Comparison of ENCODE assay signal across 17 cellular contexts in the genomic region with DNA sequence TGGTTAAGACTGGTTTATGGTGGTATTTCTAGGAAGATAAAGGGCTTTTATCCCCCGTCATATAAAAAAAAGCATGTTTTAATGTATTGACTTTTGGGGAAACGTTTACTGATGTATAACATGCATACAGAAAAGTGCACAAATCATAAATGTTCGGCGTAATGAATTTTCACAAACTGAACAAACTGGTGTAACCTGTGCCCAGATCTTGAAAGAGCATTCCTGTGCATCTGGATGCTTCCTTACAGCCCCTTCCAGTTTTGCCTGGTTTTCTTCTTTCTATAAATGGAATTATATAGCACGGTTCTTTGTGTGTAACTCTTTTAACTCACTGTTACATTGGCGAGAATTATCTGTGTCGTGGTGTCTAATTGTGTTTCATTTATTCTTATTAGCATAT.
DNase-seq lines count a peak whose midpoint lies in the region; ATAC-seq, FAIRE-seq and TF ChIP-seq lines count a peak whose summit lies in the region.
"Had no signal": no experiment of that assay in that cellular context is flagged by ENCODE, and none has a peak within 500 bp of the region (broad histone marks: within the 10 kb centered on the region; RNA-seq: fewer than 3 reads in every experiment).

No MANE protein-coding gene starts in this region.

- no peak for ATAC-seq in foreskin keratinocyte
- ATAC-seq in mucosa of descending colon: peak; percentile 46

- no peak overlapping the region for H3K9ac ChIP-seq in OCI-LY3 (ENCODE audit: low read length)
- H3K9ac ChIP-seq: GM23248 had no signal

- H3K4me1 ChIP-seq in OCI-LY3 (ENCODE audit: low read length): peaks cover 57% of the 10 kb centered on the region
- H3K4me1 ChIP-seq in foreskin keratinocyte: peaks cover 16% of the 10 kb centered on the region
- H3K4me1 ChIP-seq in mucosa of descending colon (ENCODE audit: low read depth): no peaks in the 10 kb centered on the region
- H3K4me1 ChIP-seq: HAP-1 had no signal

- H3K36me3 ChIP-seq in OCI-LY3 (replicated peaks; ENCODE audit: low read depth, low read length): no peaks in the 10 kb centered on the region
- no peaks in the 10 kb centered on the region for H3K36me3 ChIP-seq in mucosa of descending colon (ENCODE audit: low read depth)
- H3K36me3 ChIP-seq: BE2C, HAP-1 had no signal

- H3K27ac ChIP-seq in OCI-LY3 (ENCODE audit: low read length) (no peak overlapping the region), foreskin keratinocyte (peak overlapping the region; percentile 17)
- H3K27ac ChIP-seq: GM23248 had no signal

- H3K9me3 ChIP-seq in OCI-LY3 (ENCODE audit: insufficient read depth, low read length): no peaks in the 10 kb centered on the region
- H3K9me3 ChIP-seq in mucosa of descending colon: no peaks in the 10 kb centered on the region
- H3K9me3 ChIP-seq: BE2C, HAP-1 had no signal

- H2AFZ ChIP-seq in OCI-LY3 (ENCODE audit: low read depth, low read length): no peak overlapping the region
- H2AFZ ChIP-seq: GM23248 had no signal

- DNase-seq in foreskin keratinocyte: no peak
- DNase-seq in mucosa of descending colon: no peak
- no peak for DNase-seq in urothelium cell line (ENCODE audit: low spot score)
- DNase-seq in NCI-H82 treated with DMSO at 0.1 percent for 48 hours (lab: John Stamatoyannopoulos, UW; ENCODE audit: unreplicated experiment): no peak
- DNase-seq in AG20443 (ENCODE audit: low spot score): no peak
- DNase-seq: BE2C; C1 segment of cervical spinal cord; CD4-positive, CD25-positive, alpha-beta regulatory T cell; CD8-positive, alpha-beta memory T cell; COR-L47; GDM1; GM23248 had no signal

- no peaks in the 10 kb centered on the region for H4K20me1 ChIP-seq in OCI-LY3 (ENCODE audit: insufficient read depth, low read length)

- intact Hi-C loops in mucosa of descending colon (cut with DNase I, micrococcal nuclease): no loop called here

- no peak for FAIRE-seq in urothelium cell line (lab: Jason Lieb, UNC)
- FAIRE-seq: D721Med, GM12892, GM18507 had no signal

- H3K79me2 ChIP-seq in OCI-LY3 (ENCODE audit: low read length): no peaks in the 10 kb centered on the region

- no peak overlapping the region for H3K4me3 ChIP-seq in OCI-LY3 (ENCODE audit: low read length)
- no peak overlapping the region for H3K4me3 ChIP-seq in mucosa of descending colon
- H3K4me3 ChIP-seq: GM23248, HAP-1 had no signal

- H3K27me3 ChIP-seq in OCI-LY3 (ENCODE audit: low read depth, low read length) (no peaks in the 10 kb centered on the region), foreskin keratinocyte (no peaks in the 10 kb centered on the region)
- H3K27me3 ChIP-seq: BE2C had no signal

- TF ChIP-seq CTCF in OCI-LY3 (IDR thresholded peaks at IDR 0.05; ENCODE audit: low read depth, low read length) (no peak), foreskin keratinocyte (conservative IDR thresholded peaks at IDR 0.05) (no peak), mucosa of descending colon (IDR thresholded peaks at IDR 0.05) (no peak)

- peak overlapping the region; percentile 46; the same call in 1 of the 2 replicates for H3K4me2 ChIP-seq in OCI-LY3 (ENCODE audit: low read length)
